8 cellular contexts compared by ENCODE assay signal in genomic region chr5:40677456-40677855, GRCh38. TPM values are rescaled to one million over a fixed set of nuclear protein-coding genes. Genes with fewer than 3 reads are reported as not detected.
DNase-seq lines count a peak whose midpoint lies in the region; ATAC-seq, FAIRE-seq and TF ChIP-seq lines count a peak whose summit lies in the region.

No MANE protein-coding gene starts in this region.

- intact Hi-C loops in stomach (cut with DNase I; ENCODE audit: low total_unique reads), result no loop called here

- H4K20me1 ChIP-seq in keratinocyte (ENCODE audit: control insufficient read depth, extremely low read depth, insufficient read depth, low read length), result no peaks in the 10 kb centered on the region

- DNase-seq in activated CD8-positive, alpha-beta memory T cell treated with anti-CD3 and anti-CD28 coated beads, Interleukin-2, amount 10 ng/mL, durations not matched to agents 7 days and 5 days, result no peak
- no peak for DNase-seq in activated CD8-positive, alpha-beta memory T cell treated with anti-CD3 and anti-CD28 coated beads, Interleukin-2, amount 50 U/mL, for 4 hours
- DNase-seq in keratinocyte (ENCODE audit: low read depth, low spot score), result no peak
- no peak for DNase-seq in stomach
- no peak for DNase-seq in NCI-H345 (lab: John Stamatoyannopoulos, UW)
- DNase-seq in DMS79 treated with DMSO at 0.1 percent for 48 hours (lab: John Stamatoyannopoulos, UW), result no peak
- DNase-seq in hippocampal formation (lab: John Stamatoyannopoulos, UW), result no peak

- 52 to 65% (median 60%) methylated on average over 2 of the region's 2 CpGs for WGBS in stomach, 5 donors

- no peaks in the 10 kb centered on the region for H3K9me1 ChIP-seq in keratinocyte (ENCODE audit: control insufficient read depth, extremely low read depth, insufficient read depth, low read length)

- H3K4me1 ChIP-seq in keratinocyte (ENCODE audit: control insufficient read depth, extremely low read depth, insufficient read depth, low read length), result peaks cover 42% of the 10 kb centered on the region
- H3K4me1 ChIP-seq in stomach, result peaks cover 0 to 59% (median 49%) of the 10 kb centered on the region in 4 donors

- peak overlapping the region; percentile 92 for H3K4me2 ChIP-seq in keratinocyte (ENCODE audit: control insufficient read depth, extremely low read depth, insufficient read depth, low read depth, low read length)

- TF ChIP-seq CTCF in keratinocyte (optimal IDR thresholded peaks at IDR 0.05 in 1 of 3, IDR thresholded peaks at IDR 0.05 in 1 of 3, conservative IDR thresholded peaks at IDR 0.05 in 1 of 3; ENCODE audit: extremely low read depth in 1 of 3, insufficient read depth in 2 of 3, low read length in 3 of 3) (no peak), stomach (IDR thresholded peaks at IDR 0.05) (no peak)

- H3K27me3 Mint-ChIP-seq in activated CD8-positive, alpha-beta memory T cell treated with anti-CD3 and anti-CD28 coated beads, Interleukin-2, amount 10 ng/mL, durations not matched to agents 7 days and 5 days, result no peaks in the 10 kb centered on the region
- H3K27me3 Mint-ChIP-seq in activated T-helper 17 cell treated with anti-CD3 and anti-CD28 coated beads, Interleukin-2, amount 50 U/mL, for 72 hours, result no peaks in the 10 kb centered on the region

- peak overlapping the region in 2 of 3 experiments; percentile 35 to 78 for H3K4me3 ChIP-seq in keratinocyte (ENCODE audit: control insufficient read depth in 2 of 3, extremely low read depth in 1 of 3, insufficient read depth in 2 of 3, low read depth in 1 of 3, low read length in 3 of 3)
- H3K4me3 ChIP-seq in stomach, result no peak overlapping the region

- H3K36me3 ChIP-seq in keratinocyte (ENCODE audit: control insufficient read depth in 2 of 2, extremely low read depth in 1 of 2, insufficient read depth in 2 of 2, low read length in 2 of 2) (peaks cover 0 to 11% of the 10 kb centered on the region in 2 experiments), stomach (peaks cover 0 to 7% (median 0%) of the 10 kb centered on the region in 4 donors)

- FAIRE-seq in keratinocyte (lab: Jason Lieb, UNC), result no peak

- no peak for TF ChIP-seq EP300 in stomach (IDR thresholded peaks at IDR 0.05)

- no peak overlapping the region for H2AFZ ChIP-seq in keratinocyte (ENCODE audit: control insufficient read depth, low read length)

- peak overlapping the region; percentile 61 for H3K9ac ChIP-seq in keratinocyte (ENCODE audit: control insufficient read depth, extremely low read depth, insufficient read depth, low read length)

- H3K27me3 ChIP-seq in keratinocyte (ENCODE audit: control insufficient read depth, extremely low read depth, insufficient read depth, low read length) (no peaks in the 10 kb centered on the region), stomach (no peaks in the 10 kb centered on the region)

- no peaks in the 10 kb centered on the region for H3K9me3 ChIP-seq in keratinocyte (ENCODE audit: control insufficient read depth, low read depth, low read length)
- no peaks in the 10 kb centered on the region for H3K9me3 ChIP-seq in stomach

- peak overlapping the region; percentile 58 for H3K27ac Mint-ChIP-seq in activated CD8-positive, alpha-beta memory T cell treated with anti-CD3 and anti-CD28 coated beads, Interleukin-2, amount 10 ng/mL, durations not matched to agents 7 days and 5 days
- H3K27ac Mint-ChIP-seq in activated T-helper 17 cell treated with anti-CD3 and anti-CD28 coated beads, Interleukin-2, amount 50 U/mL, for 72 hours, result peak overlapping the region; percentile 85

- TF ChIP-seq POLR2A in stomach (IDR thresholded peaks at IDR 0.05), result no peak

- H3K4me3 Mint-ChIP-seq in activated CD8-positive, alpha-beta memory T cell treated with anti-CD3 and anti-CD28 coated beads, Interleukin-2, amount 10 ng/mL, durations not matched to agents 7 days and 5 days, result no peak overlapping the region
- H3K4me3 Mint-ChIP-seq in activated T-helper 17 cell treated with anti-CD3 and anti-CD28 coated beads, Interleukin-2, amount 50 U/mL, for 72 hours, result peak overlapping the region; percentile 92

- H3K9me3 Mint-ChIP-seq in activated CD8-positive, alpha-beta memory T cell treated with anti-CD3 and anti-CD28 coated beads, Interleukin-2, amount 10 ng/mL, durations not matched to agents 7 days and 5 days (ENCODE audit: low read depth), result no peaks in the 10 kb centered on the region
- H3K9me3 Mint-ChIP-seq in activated T-helper 17 cell treated with anti-CD3 and anti-CD28 coated beads, Interleukin-2, amount 50 U/mL, for 72 hours, result no peaks in the 10 kb centered on the region

- H3K27ac ChIP-seq in keratinocyte (ENCODE audit: control insufficient read depth, insufficient read depth, low read length) (peak overlapping the region; percentile 98), stomach (peak overlapping the region in 4 of 5 donors; percentile 35 to 97 (median 94))

- dilution Hi-C loops in keratinocyte (cut with MboI; ENCODE audit: extremely low pct_ligation_motif_present, low sequenced_read_pairs), result no loop called here

- H3K79me2 ChIP-seq in keratinocyte (ENCODE audit: control insufficient read depth, insufficient read depth, low read length), result peaks cover 27% of the 10 kb centered on the region

- peaks cover 38% of the 10 kb centered on the region for H3K4me1 Mint-ChIP-seq in activated CD8-positive, alpha-beta memory T cell treated with anti-CD3 and anti-CD28 coated beads, Interleukin-2, amount 10 ng/mL, durations not matched to agents 7 days and 5 days
- H3K4me1 Mint-ChIP-seq in activated T-helper 17 cell treated with anti-CD3 and anti-CD28 coated beads, Interleukin-2, amount 50 U/mL, for 72 hours, result peaks cover 34% of the 10 kb centered on the region

- CTCF ChIA-PET in activated CD8-positive, alpha-beta memory T cell treated with anti-CD3 and anti-CD28 coated beads, Interleukin-2, amount 10 ng/mL, durations not matched to agents 7 days and 5 days (lab: Charles Lee), result interaction anchor here (3.7 kb wide), 1 partner anchor 23 kb away, joined by 11 read pairs; no protein-coding TSS in a partner anchor

- ATAC-seq in activated CD8-positive, alpha-beta memory T cell treated with anti-CD3 and anti-CD28 coated beads, Interleukin-2, amount 10 ng/mL, durations not matched to agents 7 days and 5 days, result no peak
- ATAC-seq in activated T-helper 17 cell treated with anti-CD3 and anti-CD28 coated beads, Interleukin-2, amount 50 U/mL, for 72 hours (replicated peaks), result no peak

- H3K36me3 Mint-ChIP-seq in activated CD8-positive, alpha-beta memory T cell treated with anti-CD3 and anti-CD28 coated beads, Interleukin-2, amount 10 ng/mL, durations not matched to agents 7 days and 5 days, result peaks cover 24% of the 10 kb centered on the region
- H3K36me3 Mint-ChIP-seq in activated T-helper 17 cell treated with anti-CD3 and anti-CD28 coated beads, Interleukin-2, amount 50 U/mL, for 72 hours (ENCODE audit: low read depth), result peaks cover 46% of the 10 kb centered on the region

RNA-seq across cellular contexts. Expression of gene PTGER4, which starts 2.3 kb away (rescaled TPM):
- total RNA-seq in activated CD8-positive, alpha-beta memory T cell treated with anti-CD3 and anti-CD28 coated beads, Interleukin-2, amount 10 ng/mL, durations not matched to agents 7 days and 5 days, result 10 to 100 TPM; 50.8 to 79.1 TPM
- total RNA-seq in activated T-helper 17 cell treated with anti-CD3 and anti-CD28 coated beads, Interleukin-2, amount 50 U/mL, for 72 hours, result 100 to 1,000 TPM in 1 of 2 donors, 10 to 100 TPM in 1; 42.6 to 100 TPM
- polyA plus RNA-seq in keratinocyte, result 7.5 to 12.2 TPM (median 9.5 TPM) in 3 replicates
- 2.9 TPM for polyA plus RNA-seq in keratinocyte (2011; ENCODE audit: low read depth)
- polyA plus RNA-seq in keratinocyte (2011; cell fraction: cytosol; rRNA removed), result 6.0 and 7.3 TPM in 2 replicates
- 16.4 and 19.3 TPM in 2 replicates for polyA plus RNA-seq in keratinocyte (2011; cell fraction: nucleus; rRNA removed)
- 4.0 and 8.4 TPM in 2 replicates for polyA plus RNA-seq in keratinocyte (2012; ENCODE audit: low replicate concordance)
- 9.8 to 18.0 TPM (median 12.5 TPM) in 3 replicates for polyA minus RNA-seq in keratinocyte
- polyA minus RNA-seq in keratinocyte (2011; cell fraction: cytosol; rRNA and poly(A)+ RNA removed), result 50.8 TPM
- 42.4 and 43.2 TPM in 2 replicates for polyA minus RNA-seq in keratinocyte (2011; cell fraction: nucleus; rRNA and poly(A)+ RNA removed)
- 10 to 100 TPM; 10.5 to 31.7 (median 18.4) TPM for total RNA-seq in stomach
- 10 to 100 TPM in 1 of 3 donors, 1 to 10 TPM in 2; 1.9 to 23.4 (median 7.5) TPM for polyA plus RNA-seq in stomach

Comparison
In these comparisons a context has a peak if more than half of its experiments do, and no peak if none do; other contexts are left out.
1. H3K4me3 ChIP-seq: peak in keratinocyte (2 of 3); none in stomach (0 of 4).